In genomic region chr5:92979716-92980115, GRCh38 we compare ENCODE assay signal across 16 cellular contexts.
DNase-seq lines count a peak whose midpoint lies in the region; ATAC-seq and TF ChIP-seq lines count a peak whose summit lies in the region.
"Had no signal": no experiment of that assay in that cellular context is flagged by ENCODE, and none has a peak within 500 bp of the region (broad histone marks: within the 10 kb centered on the region; RNA-seq: fewer than 3 reads in every experiment).

No MANE protein-coding gene starts in this region.

- H2AFZ ChIP-seq in PC-3 (ENCODE audit: low read length), result peak overlapping the region; percentile 37

- no TSS peak for BruUV-seq in PC-3 (replicated peaks; lab: Mats Ljungman, UMichigan)

- intact Hi-C loops in PC-3 (cut with micrococcal nuclease) (no loop called here), dorsolateral prefrontal cortex (cut with DNase I) (loop anchor here in 1 of 2 donors (10.0 kb wide), 1 partner anchor 85 kb away; no protein-coding TSS in a partner anchor), ovary (cut with DNase I) (no loop called here), CD14-positive monocyte (cut with micrococcal nuclease) (no loop called here)

- no peak overlapping the region for H3K9ac ChIP-seq in PC-3 (ENCODE audit: low read length)
- H3K9ac ChIP-seq: SK-N-SH had no signal

- no peaks in the 10 kb centered on the region for H3K27me3 ChIP-seq in PC-3 (ENCODE audit: low read length)
- H3K27me3 ChIP-seq in dorsolateral prefrontal cortex, result no peaks in the 10 kb centered on the region
- no peaks in the 10 kb centered on the region for H3K27me3 ChIP-seq in ovary

- H3K4me1 ChIP-seq in PC-3 (ENCODE audit: insufficient read depth, low read length) (no peaks in the 10 kb centered on the region), mesodermal cell (ENCODE audit: control insufficient read depth, insufficient read depth, low read length, poor library complexity, severe bottlenecking) (no peaks in the 10 kb centered on the region), ovary (ENCODE audit: insufficient read depth) (no peaks in the 10 kb centered on the region)

- no peaks in the 10 kb centered on the region for H3K79me2 ChIP-seq in PC-3 (ENCODE audit: low read length)

- no peaks in the 10 kb centered on the region for H3K27me3 Mint-ChIP-seq in progenitor cell of endocrine pancreas
- H3K27me3 Mint-ChIP-seq in CD14-positive monocyte (ENCODE audit: low read depth in 3 of 3), result no peaks in the 10 kb centered on the region

- H3K4me1 Mint-ChIP-seq in progenitor cell of endocrine pancreas (ENCODE audit: low read depth), result peaks cover 28% of the 10 kb centered on the region
- no peaks in the 10 kb centered on the region for H3K4me1 Mint-ChIP-seq in CD14-positive monocyte

- H3K9me3 ChIP-seq in PC-3 (ENCODE audit: low read length) (no peaks in the 10 kb centered on the region), mesodermal cell (ENCODE audit: control insufficient read depth, low read length) (no peaks in the 10 kb centered on the region), ovary (no peaks in the 10 kb centered on the region)

- no peak for ATAC-seq in PC-3

- no peak for TF ChIP-seq EP300 in ovary (IDR thresholded peaks at IDR 0.05)

- no peaks in the 10 kb centered on the region for H3K36me3 ChIP-seq in PC-3 (ENCODE audit: low read depth, low read length)
- no peaks in the 10 kb centered on the region for H3K36me3 ChIP-seq in mesodermal cell (ENCODE audit: control insufficient read depth, insufficient read depth, low read length)
- H3K36me3 ChIP-seq in ovary, result no peaks in the 10 kb centered on the region

- CTCF ChIA-PET in PC-3 (lab: Charles Lee), result no interaction called here

- DNase-seq in PC-3 (no peak), dorsolateral prefrontal cortex (no peak), progenitor cell of endocrine pancreas (ENCODE audit: low spot score, unreplicated experiment) (no peak), ovary (no peak), CD14-positive monocyte (ENCODE audit: low spot score) (no peak), HT-29 (ENCODE audit: low spot score) (no peak)
- no peak for DNase-seq in activated CD4-positive, alpha-beta T cell treated with anti-CD3 and anti-CD28 coated beads, Interleukin-2, amount 50 U/mL, for 48 hours
- DNase-seq: DMS 273 treated with DMSO at 0.1 percent for 48 hours, GDM1, KG1, NCI-H1105 treated with DMSO at 0.1 percent for 48 hours, NCI-H1694, NCI-H2081 treated with DMSO at 0.1 percent for 48 hours, SHP77, SK-N-SH had no signal

- H3K27ac Mint-ChIP-seq in progenitor cell of endocrine pancreas (peak overlapping the region; percentile 80), CD14-positive monocyte (no peak overlapping the region)

- POLR2A ChIA-PET in PC-3 (lab: Charles Lee; ENCODE audit: unreplicated experiment), result no interaction called here

- no peaks in the 10 kb centered on the region for H4K20me1 ChIP-seq in PC-3 (ENCODE audit: low read length)

- H3K36me3 Mint-ChIP-seq in progenitor cell of endocrine pancreas (ENCODE audit: insufficient read depth), result no peaks in the 10 kb centered on the region
- no peaks in the 10 kb centered on the region for H3K36me3 Mint-ChIP-seq in CD14-positive monocyte

- H3K9me2 ChIP-seq in PC-3 (replicated peaks; ENCODE audit: low read length), result no peaks in the 10 kb centered on the region
- H3K9me2 ChIP-seq: SK-N-SH had no signal

- H3K4me2 ChIP-seq in PC-3 (ENCODE audit: low read length), result no peak overlapping the region
- H3K4me2 ChIP-seq: SK-N-SH had no signal

- H3K4me3 ChIP-seq in PC-3 (ENCODE audit: low read length) (no peak overlapping the region), dorsolateral prefrontal cortex (no peak overlapping the region), mesodermal cell (ENCODE audit: extremely low read depth, insufficient read depth, low read length, poor library complexity, severe bottlenecking) (no peak overlapping the region), ovary (no peak overlapping the region)

- TF ChIP-seq CTCF in PC-3 (conservative IDR thresholded peaks at IDR 0.05; ENCODE audit: low read depth, low read length) (no peak), dorsolateral prefrontal cortex (IDR thresholded peaks at IDR 0.05 in 54 of 56, conservative IDR thresholded peaks at IDR 0.05 in 2 of 56; ENCODE audit: low read depth in 1 of 56, partially characterized antibody in 56 of 56) (peak in 3 of 56 donors; percentile 7 to 17 (median 10)), progenitor cell of endocrine pancreas (IDR thresholded peaks at IDR 0.05; ENCODE audit: unreplicated experiment) (no peak), ovary (IDR thresholded peaks at IDR 0.05) (no peak), CD14-positive monocyte (IDR thresholded peaks at IDR 0.05) (no peak)

- H3K9me3 Mint-ChIP-seq in progenitor cell of endocrine pancreas (ENCODE audit: low read depth), result peaks cover 5% of the 10 kb centered on the region
- H3K9me3 Mint-ChIP-seq in CD14-positive monocyte, result peaks cover 0 to 4% (median 4%) of the 10 kb centered on the region in 7 donors

- 83% methylated on average over 1 of the region's 1 CpG; no CpG with 5 or more reads in 1 of the 2 experiments for WGBS in mesodermal cell (ENCODE audit: insufficient coverage in 2 of 2), 2 experiments
- WGBS in ovary, 3 donors, result 80 to 83% (median 82%) methylated on average over 1 of the region's 1 CpG

- H3K27ac ChIP-seq in PC-3 (ENCODE audit: low read length), result no peak overlapping the region
- peak overlapping the region in 31 of 59 donors; percentile 1 to 77 (median 44) for H3K27ac ChIP-seq in dorsolateral prefrontal cortex
- peak overlapping the region; percentile 41 for H3K27ac ChIP-seq in mesodermal cell (ENCODE audit: low read depth, low read length, severe bottlenecking)
- H3K27ac ChIP-seq in ovary, result no peak overlapping the region

- H3F3A ChIP-seq in PC-3 (ENCODE audit: low read length, unreplicated experiment), result no peaks in the 10 kb centered on the region

- TF ChIP-seq POLR2A in ovary (IDR thresholded peaks at IDR 0.05), result no peak

- H3K4me3 Mint-ChIP-seq in progenitor cell of endocrine pancreas (ENCODE audit: low read depth) (peak overlapping the region; percentile 31), CD14-positive monocyte (no peak overlapping the region)

Comparison
In these comparisons a context has a peak if more than half of its experiments do, and no peak if none do; other contexts are left out.
1. H3K27ac ChIP-seq: peak in dorsolateral prefrontal cortex (31 of 59) and mesodermal cell (single experiment); none in PC-3 (single experiment) and ovary (0 of 2).